8 cellular contexts compared by ENCODE assay signal in the genomic region with DNA sequence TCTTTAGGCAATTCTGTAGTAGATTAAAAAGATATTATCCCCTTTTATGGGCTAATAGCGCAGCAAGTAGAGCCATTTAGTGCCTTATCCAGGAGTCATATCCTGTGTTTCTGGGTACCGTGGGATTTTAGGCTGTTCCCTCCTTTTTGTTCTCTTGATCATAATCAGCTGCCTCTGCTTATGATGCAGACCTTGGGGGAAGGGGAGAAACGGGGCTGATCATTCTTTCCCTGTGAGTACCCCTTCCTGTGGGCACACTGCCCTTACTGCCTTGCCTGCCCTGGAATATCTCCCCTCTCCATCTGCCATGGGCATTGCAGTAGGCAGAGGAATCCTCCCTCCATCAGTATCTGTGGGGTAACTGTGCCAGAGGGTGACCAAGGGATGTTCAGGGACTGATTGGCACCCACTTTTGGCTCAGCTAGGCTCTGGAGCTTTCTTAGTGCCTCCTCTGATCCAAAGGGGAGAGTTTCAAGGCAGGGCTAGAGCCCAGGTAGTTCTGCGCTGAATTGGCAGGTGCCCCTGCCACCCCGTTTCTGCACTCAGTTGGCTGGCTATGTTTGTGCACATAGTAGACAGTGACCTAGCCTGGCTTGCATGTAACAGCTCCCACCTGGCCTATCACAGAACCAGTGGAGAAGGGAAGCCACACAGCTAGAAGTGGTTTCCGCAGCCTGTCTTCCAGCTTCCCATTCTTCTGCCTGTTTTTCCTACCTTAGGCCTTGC.
A peak's percentile ranks its signal among the peaks of the same experiment; 100 is the strongest.
DNase-seq lines count a peak whose midpoint lies in the region; ATAC-seq, FAIRE-seq and TF ChIP-seq lines count a peak whose summit lies in the region.

No MANE protein-coding gene starts in this region.

- intact Hi-C loops in sciatic nerve (cut with DNase I): no loop called here

- no peak overlapping the region for H3K4me3 ChIP-seq in epithelial cell of esophagus (ENCODE audit: low read length)

- TF ChIP-seq CTCF in epithelial cell of esophagus (IDR thresholded peaks at IDR 0.05; ENCODE audit: insufficient read depth, low read depth, low read length, missing control alignments): no peak
- no peak for TF ChIP-seq CTCF in D721Med (IDR thresholded peaks at IDR 0.05; ENCODE audit: insufficient read depth, missing control alignments)

- peak; percentile 73 for DNase-seq in NCI-H226
- DNase-seq in epithelial cell of esophagus (ENCODE audit: low read depth): peak; percentile 55
- DNase-seq in sciatic nerve (ENCODE audit: low spot score): no peak
- no peak for DNase-seq in D721Med (ENCODE audit: insufficient read length, low spot score)
- DNase-seq in pons (ENCODE audit: low spot score): no peak

- peak; percentile 51 for ATAC-seq in GM18867 (IDR thresholded peaks at IDR 0.05; ENCODE audit: unreplicated experiment)
- ATAC-seq in sciatic nerve: peak; percentile 71
- no peak for ATAC-seq in HG03354 (IDR thresholded peaks at IDR 0.05; ENCODE audit: poor library complexity, severe bottlenecking, unreplicated experiment)
- ATAC-seq in HG03095 (IDR thresholded peaks at IDR 0.05; ENCODE audit: unreplicated experiment): no peak

- no peak for FAIRE-seq in D721Med (lab: Jason Lieb, UNC)

Comparison
In these comparisons a context has a peak if more than half of its experiments do, and no peak if none do; other contexts are left out.
1. ATAC-seq: peak in GM18867 (single experiment) and sciatic nerve (single experiment); none in HG03354 (single experiment) and HG03095 (single experiment).
2. DNase-seq: peak in NCI-H226 (single experiment) and epithelial cell of esophagus (single experiment); none in sciatic nerve (single experiment), D721Med (single experiment) and pons (single experiment).